20 cellular contexts compared by ENCODE assay signal in genomic region chr4:181478675-181479074, GRCh38.
DNase-seq lines count a peak whose midpoint lies in the region; ATAC-seq and TF ChIP-seq lines count a peak whose summit lies in the region.
"Had no signal": no experiment of that assay in that cellular context is flagged by ENCODE, and none has a peak within 500 bp of the region (broad histone marks: within the 10 kb centered on the region; RNA-seq: fewer than 3 reads in every experiment).

No MANE protein-coding gene starts in this region.

- H3K9me3 ChIP-seq in neuronal stem cell (replicated peaks in 1 of 2; ENCODE audit: control insufficient read depth in 2 of 2, insufficient read depth in 1 of 2, low read depth in 1 of 2, low read length in 2 of 2) = no peaks in the 10 kb centered on the region
- no peaks in the 10 kb centered on the region for H3K9me3 ChIP-seq in smooth muscle cell (replicated peaks; ENCODE audit: low read depth)
- H3K9me3 ChIP-seq: A549, BLaER1 had no signal

- H3K27me3 ChIP-seq in GM23338 (ENCODE audit: insufficient read depth) (no peaks in the 10 kb centered on the region), neuronal stem cell (ENCODE audit: control insufficient read depth in 3 of 3, insufficient read depth in 3 of 3, low read depth in 1 of 3, low read length in 3 of 3) (no peaks in the 10 kb centered on the region), smooth muscle cell (ENCODE audit: low read depth) (no peaks in the 10 kb centered on the region)
- H3K27me3 ChIP-seq: BLaER1 had no signal

- no peaks in the 10 kb centered on the region; the same call in 2 of the 3 replicates for H3K9me3 Mint-ChIP-seq in GM23338
- H3K9me3 Mint-ChIP-seq: HFFc6 had no signal

- no peaks in the 10 kb centered on the region for H3K9me2 ChIP-seq in GM23338 (ENCODE audit: insufficient read depth)

- WGBS in neuronal stem cell (ENCODE audit: extremely low coverage in 2 of 2, insufficient read length in 2 of 2, insufficient replicate concordance in 1 of 2), 2 donors = no CpG with 5 or more reads among the region's 3 CpGs
- 59% methylated on average over 3 of the region's 3 CpGs for WGBS in smooth muscle cell (ENCODE audit: low lambda C conversion rate)

- no peaks in the 10 kb centered on the region for H4K20me1 ChIP-seq in GM23338 (replicated peaks; ENCODE audit: insufficient read depth)
- no peaks in the 10 kb centered on the region for H4K20me1 ChIP-seq in smooth muscle cell (ENCODE audit: low read depth)
- H4K20me1 ChIP-seq: BLaER1 had no signal

- peak overlapping the region; percentile 25 for H3K4me2 ChIP-seq in GM23338
- H3K4me2 ChIP-seq in neuronal stem cell (ENCODE audit: insufficient read depth, low read length, poor library complexity, severe bottlenecking) = no peak overlapping the region
- no peak overlapping the region for H3K4me2 ChIP-seq in smooth muscle cell
- H3K4me2 ChIP-seq: A549, BLaER1, KMS-11 had no signal

- H2AK5ac ChIP-seq in neuronal stem cell (ENCODE audit: low read depth, low read length) = no peak overlapping the region

- H3K9ac ChIP-seq in neuronal stem cell (ENCODE audit: low read depth, low read length, poor library complexity) = no peak overlapping the region
- no peak overlapping the region for H3K9ac ChIP-seq in smooth muscle cell (ENCODE audit: low read depth)
- H3K9ac ChIP-seq: BLaER1, GM23248, KMS-11 had no signal

- H4K8ac ChIP-seq in neuronal stem cell (ENCODE audit: low read depth, low read length) = no peak overlapping the region

- peaks cover 56% of the 10 kb centered on the region for H3K4me1 Mint-ChIP-seq in GM23338
- H3K4me1 Mint-ChIP-seq: CD14-positive monocyte; CD4-positive, alpha-beta memory T cell had no signal

- no peak overlapping the region for H3K4ac ChIP-seq in neuronal stem cell (ENCODE audit: low read length)

- peak; percentile 27 for DNase-seq in NCI-H1092 treated with DMSO at 0.1 percent for 48 hours (lab: John Stamatoyannopoulos, UW)
- no peak for DNase-seq in NCI-H1092 (lab: John Stamatoyannopoulos, UW)
- no peak for DNase-seq in GM23338 (ENCODE audit: low spot score)
- DNase-seq in NCI-H69 (lab: John Stamatoyannopoulos, UW) = peak; percentile 65
- no peak for DNase-seq in neuronal stem cell (ENCODE audit: low spot score)
- no peak for DNase-seq in COR-L47 (lab: John Stamatoyannopoulos, UW)
- no peak for DNase-seq in smooth muscle cell (lab: John Stamatoyannopoulos, UW; ENCODE audit: unreplicated experiment)
- DNase-seq: Calu3; CD4-positive, alpha-beta memory T cell; DMS79 treated with DMSO at 0.1 percent for 48 hours; GDM1; GM23248; HCEC 1CT; HFFc6 had no signal

- H4K91ac ChIP-seq in neuronal stem cell (ENCODE audit: low read depth, low read length, poor library complexity) = no peak overlapping the region

- H3K36me3 Mint-ChIP-seq in GM23338 (ENCODE audit: low read depth) = no peaks in the 10 kb centered on the region
- H3K36me3 Mint-ChIP-seq: CD14-positive monocyte; CD4-positive, alpha-beta memory T cell had no signal

- no peak overlapping the region for H3K4me3 Mint-ChIP-seq in GM23338
- H3K4me3 Mint-ChIP-seq: CD14-positive monocyte; CD4-positive, alpha-beta memory T cell; HFFc6 had no signal

- H3K4me1 ChIP-seq in GM23338 (ENCODE audit: insufficient read depth) (peaks cover 53% of the 10 kb centered on the region), neuronal stem cell (ENCODE audit: control insufficient read depth in 2 of 2, insufficient read depth in 1 of 2, low read depth in 1 of 2, low read length in 2 of 2) (peaks cover 4 to 5% of the 10 kb centered on the region in 2 donors), smooth muscle cell (ENCODE audit: low read depth) (peaks cover 5% of the 10 kb centered on the region)
- H3K4me1 ChIP-seq: A549, BLaER1 had no signal

- ATAC-seq in GM23338 = no peak
- ATAC-seq in HG03097 (IDR thresholded peaks at IDR 0.05; ENCODE audit: low FRiP score, unreplicated experiment) = no peak
- ATAC-seq: A549 had no signal

- H2BK120ac ChIP-seq in neuronal stem cell (ENCODE audit: low read depth, low read length) = no peak overlapping the region

- peak overlapping the region; percentile 55; the same call in 1 of the 2 replicates for H3K27ac Mint-ChIP-seq in GM23338
- H3K27ac Mint-ChIP-seq: CD14-positive monocyte; CD4-positive, alpha-beta memory T cell; HFFc6 had no signal

- no peaks in the 10 kb centered on the region for H3F3A ChIP-seq in GM23338 (replicated peaks; ENCODE audit: low read depth)
- H3F3A ChIP-seq in smooth muscle cell (ENCODE audit: low read depth) = no peaks in the 10 kb centered on the region

- no peaks in the 10 kb centered on the region for H3K27me3 Mint-ChIP-seq in GM23338 (ENCODE audit: insufficient read depth, low read depth, poor library complexity)
- H3K27me3 Mint-ChIP-seq: CD4-positive, alpha-beta memory T cell had no signal

- TF ChIP-seq CTCF in GM23338 (conservative IDR thresholded peaks at IDR 0.05; ENCODE audit: low read depth in 2 of 2) = no peak
- TF ChIP-seq CTCF in smooth muscle cell (IDR thresholded peaks at IDR 0.05; ENCODE audit: borderline replicate concordance, insufficient read depth, poor library complexity, severe bottlenecking) = no peak

- no peak overlapping the region for H2BK15ac ChIP-seq in neuronal stem cell (ENCODE audit: low read length)

- no peak overlapping the region for H2BK12ac ChIP-seq in neuronal stem cell (ENCODE audit: low read length)

- no peak overlapping the region for H2AFZ ChIP-seq in GM23338
- peak overlapping the region; percentile 37 for H2AFZ ChIP-seq in neuronal stem cell (ENCODE audit: low read length)
- H2AFZ ChIP-seq in smooth muscle cell (ENCODE audit: low read depth) = no peak overlapping the region
- H2AFZ ChIP-seq: GM23248 had no signal

- H3K79me2 ChIP-seq in GM23338 (replicated peaks; ENCODE audit: insufficient read depth) (no peaks in the 10 kb centered on the region), smooth muscle cell (ENCODE audit: low read depth) (no peaks in the 10 kb centered on the region)

- no peak overlapping the region for H2BK5ac ChIP-seq in neuronal stem cell (ENCODE audit: low read length)

- no peaks in the 10 kb centered on the region for H3K79me1 ChIP-seq in neuronal stem cell (ENCODE audit: low read depth, low read length)

- H3K36me3 ChIP-seq in GM23338 (ENCODE audit: insufficient read depth) = no peaks in the 10 kb centered on the region
- H3K36me3 ChIP-seq in neuronal stem cell (replicated peaks in 1 of 2; ENCODE audit: control insufficient read depth in 2 of 2, insufficient read depth in 2 of 2, low read length in 2 of 2) = no peaks in the 10 kb centered on the region
- H3K36me3 ChIP-seq in smooth muscle cell (ENCODE audit: low read depth) = no peaks in the 10 kb centered on the region
- H3K36me3 ChIP-seq: BLaER1 had no signal

- H3K18ac ChIP-seq in neuronal stem cell (ENCODE audit: low read length) = no peak overlapping the region

- no peak overlapping the region for H3K27ac ChIP-seq in GM23338 (ENCODE audit: low read depth)
- H3K27ac ChIP-seq in neuronal stem cell (replicated peaks; ENCODE audit: low read length) = no peak overlapping the region
- H3K27ac ChIP-seq in smooth muscle cell (ENCODE audit: low read depth) = no peak overlapping the region
- H3K27ac ChIP-seq: 22Rv1, A549, BLaER1, GM23248, KMS-11 had no signal

- no peak overlapping the region for H3K23ac ChIP-seq in neuronal stem cell (ENCODE audit: low read depth, low read length, poor library complexity)

- no peak overlapping the region for H3K14ac ChIP-seq in neuronal stem cell (ENCODE audit: low read length)

- no peak overlapping the region for H3K4me3 ChIP-seq in GM23338
- H3K4me3 ChIP-seq in neuronal stem cell (ENCODE audit: low read length in 2 of 2) = no peak overlapping the region
- H3K4me3 ChIP-seq in smooth muscle cell = no peak overlapping the region
- H3K4me3 ChIP-seq: A549, BLaER1, GM23248 had no signal

TF ChIP-seq in GM23338, 12 proteins besides CTCF, POLR2A, EP300 and RAD21:
- TF ChIP-seq ZNF114 (CRISPR knock-in tag; IDR thresholded peaks at IDR 0.05) = no peak
- TF ChIP-seq REST (IDR thresholded peaks at IDR 0.05; ENCODE audit: unreplicated experiment) = no peak
- no peak for TF ChIP-seq ETS1 (IDR thresholded peaks at IDR 0.05)
- TF ChIP-seq NANOG (IDR thresholded peaks at IDR 0.05; ENCODE audit: borderline replicate concordance) = peak; percentile 63
TF ChIP-seq in GM23338: peak in this region for 1.

Comparison
In these comparisons a context has a peak if more than half of its experiments do, and no peak if none do; other contexts are left out.
1. DNase-seq: peak in NCI-H1092 treated with DMSO at 0.1 percent for 48 hours (single experiment) and NCI-H69 (single experiment); none in NCI-H1092 (single experiment), GM23338 (single experiment), neuronal stem cell (single experiment), COR-L47 (single experiment) and smooth muscle cell (single experiment).